In the genomic region with DNA sequence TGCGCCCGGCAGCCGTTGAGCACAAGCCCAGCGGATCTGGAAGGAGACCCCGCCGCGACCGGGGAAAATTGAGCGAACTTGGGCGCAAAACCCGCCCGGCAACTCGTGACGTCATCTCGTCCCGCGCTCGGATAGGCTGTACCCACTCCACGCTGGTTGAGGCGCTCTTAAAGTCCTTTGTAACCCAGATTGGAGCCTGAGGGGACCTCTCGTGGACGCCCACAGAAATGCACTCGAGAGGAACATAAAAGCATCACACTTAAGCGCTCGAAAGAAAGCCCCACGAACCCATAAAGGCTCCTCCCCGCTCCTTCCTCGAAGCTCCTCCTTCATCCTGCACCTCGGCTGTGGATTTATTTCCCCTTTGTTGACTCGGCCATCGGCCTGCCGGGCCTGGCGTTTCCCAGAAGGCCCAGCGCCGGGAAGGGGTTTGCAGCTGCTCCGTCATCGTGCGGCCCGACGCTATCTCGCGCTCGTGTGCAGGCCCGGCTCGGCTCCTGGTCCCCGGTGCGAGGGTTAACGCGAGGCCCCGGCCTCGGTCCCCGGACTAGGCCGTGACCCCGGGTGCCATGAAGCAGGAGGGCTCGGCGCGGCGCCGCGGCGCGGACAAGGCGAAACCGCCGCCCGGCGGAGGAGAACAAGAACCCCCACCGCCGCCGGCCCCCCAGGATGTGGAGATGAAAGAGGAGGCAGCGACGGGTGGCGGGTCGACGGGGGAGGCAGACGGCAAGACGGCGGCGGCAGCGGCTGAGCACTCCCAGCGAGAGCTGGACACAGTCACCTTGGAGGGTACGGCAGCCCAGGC, we compare ENCODE assay signal across 8 cellular contexts.
DNase-seq lines count a peak whose midpoint lies in the region; ATAC-seq lines count a peak whose summit lies in the region.

TSS of gene PSMD3 (plus strand) at position 406 of the 805 bp plus-strand sequence. CDS start at position 570, 164 bp downstream.

- H3K27me3 Mint-ChIP-seq in central memory CD8-positive, alpha-beta T cell, result no peaks in the 10 kb centered on the region

- peaks cover 24% of the 10 kb centered on the region for H3K36me3 Mint-ChIP-seq in central memory CD8-positive, alpha-beta T cell (ENCODE audit: insufficient read depth)

- H3K27ac Mint-ChIP-seq in central memory CD8-positive, alpha-beta T cell (ENCODE audit: low read depth), result peak within 1 kb of the TSS; percentile 96

- ATAC-seq in GM19035 (IDR thresholded peaks at IDR 0.05; ENCODE audit: unreplicated experiment) (peak; percentile 91), HG03354 (IDR thresholded peaks at IDR 0.05; ENCODE audit: poor library complexity, severe bottlenecking, unreplicated experiment) (peak; percentile 95)
- peak; percentile 98 for ATAC-seq in central memory CD8-positive, alpha-beta T cell (replicated peaks; ENCODE audit: extremely low read depth, poor library complexity, severe bottlenecking)

- H3K4me1 Mint-ChIP-seq in central memory CD8-positive, alpha-beta T cell, result peaks cover 26% of the 10 kb centered on the region

- peak; percentile 100 for DNase-seq in AML-193 (lab: John Stamatoyannopoulos, UW)
- peak; percentile 96 to 97 for DNase-seq in NCI-H446 (lab: John Stamatoyannopoulos, UW)
- DNase-seq in activated CD4-positive, CD25-positive, alpha-beta regulatory T cell treated with anti-CD3 and anti-CD28 coated beads, Interleukin-2, amount 50 U/mL, for 16 hours (ENCODE audit: low read depth, low spot score), result peak; percentile 95
- DNase-seq in central memory CD8-positive, alpha-beta T cell (ENCODE audit: low spot score in 2 of 2), result peak; percentile 96 to 99
- peak; percentile 99 for DNase-seq in inferior parietal cortex (ENCODE audit: extremely low spot score)
- peak; percentile 93 to 97 for DNase-seq in stimulated activated CD4-positive, alpha-beta T cell treated with anti-CD3 and anti-CD28 coated beads, Interleukin-12 subunit alpha, Interleukin-12 subunit beta, amount 100 ng/mL, for 24 hours (ENCODE audit: low read depth in 2 of 2)

- H3K9me3 Mint-ChIP-seq in central memory CD8-positive, alpha-beta T cell, result no peaks in the 10 kb centered on the region

- H3K4me3 Mint-ChIP-seq in central memory CD8-positive, alpha-beta T cell, result peak within 1 kb of the TSS; percentile 91

Comparison
In these comparisons a context has a peak if more than half of its experiments do, and no peak if none do; other contexts are left out.
1. Peak in every context shown above with its lines: DNase-seq and ATAC-seq.